Comparison of ENCODE assay signal across 7 cellular contexts in the genomic region with DNA sequence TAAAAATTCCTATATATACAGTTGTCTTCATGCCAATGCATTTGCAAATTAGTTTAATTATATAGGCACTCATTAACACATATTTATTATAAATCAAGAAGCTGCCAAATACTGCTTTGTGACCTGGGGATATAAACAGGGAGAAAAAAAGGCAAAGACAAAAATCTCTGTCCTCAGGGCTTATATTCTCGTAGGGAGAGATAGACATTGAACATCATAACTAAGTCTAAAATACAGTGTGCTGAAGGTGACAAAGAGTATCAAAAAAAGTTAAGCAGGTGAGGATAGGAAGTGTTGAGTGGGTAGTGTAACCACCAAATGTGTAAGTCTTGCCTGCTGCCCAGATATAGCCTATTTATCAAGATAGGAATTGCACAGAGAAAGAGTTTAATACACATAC.
"Had no signal": no experiment of that assay in that cellular context is flagged by ENCODE, and none has a peak within 500 bp of the region (broad histone marks: within the 10 kb centered on the region; RNA-seq: fewer than 3 reads in every experiment).

No MANE protein-coding gene starts in this region.

- FAIRE-seq: HepG2, HTR-8/SVneo had no signal

- H3K9ac ChIP-seq: KMS-11 had no signal

- ATAC-seq: HepG2 had no signal

- H3K27ac ChIP-seq: HL-60, KMS-11 had no signal

- H3K4me2 ChIP-seq: KMS-11 had no signal

- DNase-seq: IMR-90, KBM-7, KG1 had no signal
